In genomic region chr11:119697882-119698281, GRCh38 we compare ENCODE assay signal across 2 cellular contexts.
TF ChIP-seq lines count a peak whose summit lies in the region.

No MANE protein-coding gene starts in this region.

TF ChIP-seq in GM23338, 12 proteins besides CTCF, POLR2A, EP300 and RAD21 (continued from another document):
- no peak for TF ChIP-seq REST (IDR thresholded peaks at IDR 0.05; ENCODE audit: unreplicated experiment)
- TF ChIP-seq CREB1 (CRISPR knock-in tag; IDR thresholded peaks at IDR 0.05; ENCODE audit: low read depth) = no peak
- no peak for TF ChIP-seq ETS1 (IDR thresholded peaks at IDR 0.05)
- TF ChIP-seq ZNF462 (CRISPR knock-in tag; IDR thresholded peaks at IDR 0.05) = no peak
- TF ChIP-seq ZNF331 (CRISPR knock-in tag; IDR thresholded peaks at IDR 0.05; ENCODE audit: low read depth) = no peak
- no peak for TF ChIP-seq EZH2 (IDR thresholded peaks at IDR 0.05; ENCODE audit: low read depth, unreplicated experiment)
- no peak for TF ChIP-seq JUNB (IDR thresholded peaks at IDR 0.05; ENCODE audit: unreplicated experiment)
- TF ChIP-seq NANOG (IDR thresholded peaks at IDR 0.05; ENCODE audit: borderline replicate concordance) = no peak

TF ChIP-seq in SK-N-SH, 30 proteins besides CTCF, POLR2A, EP300 and RAD21 (continued from another document):
- TF ChIP-seq FOSL2 (IDR thresholded peaks at IDR 0.05; ENCODE audit: borderline replicate concordance, low read depth) (no peak), JUND (IDR thresholded peaks at IDR 0.05) (no peak), YY1 (IDR thresholded peaks at IDR 0.05; ENCODE audit: low read depth) (no peak), FOXM1 (IDR thresholded peaks at IDR 0.05; ENCODE audit: low read depth) (no peak), ZBTB33 (IDR thresholded peaks at IDR 0.05; ENCODE audit: borderline replicate concordance, low read depth) (no peak), CHD2 (IDR thresholded peaks at IDR 0.05; ENCODE audit: low read length, partially characterized antibody) (no peak), ELF1 (IDR thresholded peaks at IDR 0.05) (no peak), IRF3 (IDR thresholded peaks at IDR 0.05; ENCODE audit: low read depth, low read length) (no peak), RXRA (IDR thresholded peaks at IDR 0.05; ENCODE audit: borderline replicate concordance, low read depth) (no peak), GATA2 (CRISPR knock-in tag; IDR thresholded peaks at IDR 0.05) (no peak)
